Comparison of ENCODE assay signal across 11 cellular contexts in genomic region chr9:137724114-137724445, GRCh38.
DNase-seq lines count a peak whose midpoint lies in the region; ATAC-seq and TF ChIP-seq lines count a peak whose summit lies in the region.
"Had no signal": no experiment of that assay in that cellular context is flagged by ENCODE, and none has a peak within 500 bp of the region (broad histone marks: within the 10 kb centered on the region; RNA-seq: fewer than 3 reads in every experiment).

No MANE protein-coding gene starts in this region.

- H3K4me1 ChIP-seq in RWPE2 (ENCODE audit: insufficient read depth, poor library complexity, severe bottlenecking), result peaks cover 15% of the 10 kb centered on the region
- H3K4me1 ChIP-seq: pancreas had no signal

- no peak overlapping the region for H3K4me3 ChIP-seq in RWPE2 (ENCODE audit: severe bottlenecking)
- H3K4me3 ChIP-seq: heart left ventricle, pancreas had no signal

- no peaks in the 10 kb centered on the region for H3K27me3 ChIP-seq in RWPE2 (ENCODE audit: insufficient read depth, poor library complexity, severe bottlenecking)
- H3K27me3 ChIP-seq: heart left ventricle, pancreas had no signal

- H3K36me3 ChIP-seq in RWPE2 (ENCODE audit: low read depth), result peaks cover 22% of the 10 kb centered on the region

- TF ChIP-seq CTCF in RWPE2 (IDR thresholded peaks at IDR 0.05; ENCODE audit: poor library complexity, severe bottlenecking), result no peak

- H3K27ac Mint-ChIP-seq in stimulated activated memory B cell treated with anti-CD40 and anti-IgM and Interleukin-4, amounts not matched to agents 10 μg/mL and 1 μg/mL and 100 μg/mL, for 72 hours, result peak overlapping the region; percentile 99

- H3K27me3 Mint-ChIP-seq in stimulated activated memory B cell treated with anti-CD40 and anti-IgM and Interleukin-4, amounts not matched to agents 10 μg/mL and 1 μg/mL and 100 μg/mL, for 72 hours, result no peaks in the 10 kb centered on the region

- no peak for ATAC-seq in RWPE2 (ENCODE audit: low read depth)
- no peak for ATAC-seq in stimulated activated memory B cell treated with anti-CD40 and anti-IgM and Interleukin-4, amounts not matched to agents 10 μg/mL and 1 μg/mL and 100 μg/mL, for 72 hours

- peak overlapping the region; percentile 50 for H3K4me3 Mint-ChIP-seq in stimulated activated memory B cell treated with anti-CD40 and anti-IgM and Interleukin-4, amounts not matched to agents 10 μg/mL and 1 μg/mL and 100 μg/mL, for 72 hours

- H3K9me3 Mint-ChIP-seq in stimulated activated memory B cell treated with anti-CD40 and anti-IgM and Interleukin-4, amounts not matched to agents 10 μg/mL and 1 μg/mL and 100 μg/mL, for 72 hours, result peaks cover 7% of the 10 kb centered on the region

- H3K36me3 Mint-ChIP-seq in stimulated activated memory B cell treated with anti-CD40 and anti-IgM and Interleukin-4, amounts not matched to agents 10 μg/mL and 1 μg/mL and 100 μg/mL, for 72 hours, result peaks cover 88% of the 10 kb centered on the region

- peak overlapping the region; percentile 44 for H3K27ac ChIP-seq in RWPE2 (ENCODE audit: poor library complexity, severe bottlenecking)
- H3K27ac ChIP-seq: pancreas had no signal

- no peaks in the 10 kb centered on the region for H3K9me3 ChIP-seq in RWPE2 (ENCODE audit: severe bottlenecking)
- H3K9me3 ChIP-seq: pancreas had no signal

- H3K4me1 Mint-ChIP-seq in stimulated activated memory B cell treated with anti-CD40 and anti-IgM and Interleukin-4, amounts not matched to agents 10 μg/mL and 1 μg/mL and 100 μg/mL, for 72 hours, result peaks cover 55% of the 10 kb centered on the region

- no peak for DNase-seq in RWPE2 (ENCODE audit: low spot score)
- peak; percentile 65 for DNase-seq in amniotic epithelial cell (ENCODE audit: low read depth)
- peak; percentile 96 for DNase-seq in islet precursor cell
- no peak for DNase-seq in DMS153 treated with DMSO at 0.1 percent for 48 hours (lab: John Stamatoyannopoulos, UW; ENCODE audit: unreplicated experiment)
- no peak for DNase-seq in stimulated activated CD8-positive, alpha-beta memory T cell treated with anti-CD3 and anti-CD28 coated beads, Interleukin-4, amount 100 ng/mL, for 48 hours
- DNase-seq in NCI-H345 treated with DMSO at 0.1 percent for 48 hours (lab: John Stamatoyannopoulos, UW; ENCODE audit: unreplicated experiment), result no peak
- DNase-seq: anterior cingulate cortex, heart left ventricle, NCI-H2081, pancreas had no signal

Comparison
In these comparisons a context has a peak if more than half of its experiments do, and no peak if none do; other contexts are left out.
1. DNase-seq: peak in amniotic epithelial cell (single experiment) and islet precursor cell (single experiment); none in RWPE2 (single experiment), DMS153 treated with DMSO at 0.1 percent for 48 hours (single experiment), stimulated activated CD8-positive, alpha-beta memory T cell treated with anti-CD3 and anti-CD28 coated beads, Interleukin-4, amount 100 ng/mL, for 48 hours (single experiment) and NCI-H345 treated with DMSO at 0.1 percent for 48 hours (single experiment).